In genomic region chr5:108222011-108222410, GRCh38 we compare ENCODE assay signal across 8 cellular contexts.
"Had no signal": no experiment of that assay in that cellular context is flagged by ENCODE, and none has a peak within 500 bp of the region (broad histone marks: within the 10 kb centered on the region; RNA-seq: fewer than 3 reads in every experiment).

No MANE protein-coding gene starts in this region.

- H3K4me2 ChIP-seq: GM23338 had no signal

- FAIRE-seq: H1, H54, HTR-8/SVneo, K562 had no signal

- ATAC-seq: GM23338, K562 had no signal

- H3K4me3 ChIP-seq: GM23338, K562 had no signal

- DNase-seq: H9, HCEC 1CT, KG1 had no signal

- H2AFZ ChIP-seq: GM23338 had no signal
